Comparison of ENCODE assay signal across 8 cellular contexts in the genomic region with DNA sequence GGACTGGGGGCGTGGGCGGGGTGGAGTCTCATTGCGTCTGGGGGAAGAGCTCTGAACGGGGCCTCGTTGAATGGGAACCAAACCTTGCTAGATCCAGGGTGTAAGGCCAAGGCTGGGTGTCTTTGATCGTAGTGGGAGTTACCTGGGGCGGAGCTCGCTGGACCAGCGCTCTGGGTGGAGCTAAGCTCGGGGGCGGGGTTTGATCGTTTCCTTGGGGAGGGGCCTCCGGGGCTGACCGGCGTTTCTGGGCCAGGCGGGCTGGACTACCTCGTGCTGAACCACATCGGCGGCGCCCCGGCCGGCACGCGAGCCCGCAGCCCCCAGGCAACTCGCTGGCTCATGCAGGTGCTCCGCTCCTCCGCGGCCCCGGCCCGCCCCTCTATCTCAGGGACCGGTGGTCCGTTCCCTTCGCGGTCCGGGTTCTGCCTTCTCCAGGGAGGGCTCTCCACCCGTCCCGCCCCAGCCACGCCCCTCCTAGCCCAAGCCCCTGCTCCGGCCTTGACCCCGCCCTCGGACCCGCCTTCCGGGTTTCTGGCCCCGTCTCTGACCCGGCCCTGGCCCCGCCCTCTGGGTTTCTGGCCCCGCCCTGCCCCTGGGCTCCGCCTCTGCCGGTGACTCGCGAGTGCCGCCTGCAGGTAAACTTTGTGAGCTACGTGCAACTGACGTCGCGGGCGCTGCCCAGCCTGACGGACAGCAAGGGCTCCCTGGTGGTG. TPM values are rescaled to one million over a fixed set of nuclear protein-coding genes. Genes with fewer than 3 reads are reported as not detected.
A peak's percentile ranks its signal among the peaks of the same experiment; 100 is the strongest.
DNase-seq lines count a peak whose midpoint lies in the region; ATAC-seq and TF ChIP-seq lines count a peak whose summit lies in the region.

No MANE protein-coding gene starts in this region.

- H3K18ac ChIP-seq in neuronal stem cell (ENCODE audit: low read length) = peak overlapping the region; percentile 97

- H2AFZ ChIP-seq in Karpas-422 (ENCODE audit: low read length) = peak overlapping the region; percentile 68; the same call in 1 of the 2 replicates
- H2AFZ ChIP-seq in neuronal stem cell (ENCODE audit: low read length) = peak overlapping the region; percentile 87

- H3K36me3 ChIP-seq in Karpas-422 (ENCODE audit: insufficient read depth, low read length) (peaks cover 14% of the 10 kb centered on the region), RWPE2 (ENCODE audit: low read depth) (peaks cover 10% of the 10 kb centered on the region), gastroesophageal sphincter (peaks cover 0 to 5% of the 10 kb centered on the region in 2 donors), neuronal stem cell (replicated peaks in 1 of 2; ENCODE audit: control insufficient read depth in 2 of 2, insufficient read depth in 2 of 2, low read length in 2 of 2) (peaks cover 4 to 11% of the 10 kb centered on the region in 2 donors)

- H3K27me3 ChIP-seq in Karpas-422 (ENCODE audit: low read length) = no peaks in the 10 kb centered on the region
- H3K27me3 ChIP-seq in RWPE2 (ENCODE audit: insufficient read depth, poor library complexity, severe bottlenecking) = no peaks in the 10 kb centered on the region
- no peaks in the 10 kb centered on the region for H3K27me3 ChIP-seq in gastroesophageal sphincter
- H3K27me3 ChIP-seq in neuronal stem cell (ENCODE audit: control insufficient read depth in 3 of 3, insufficient read depth in 3 of 3, low read depth in 1 of 3, low read length in 3 of 3) = no peaks in the 10 kb centered on the region

- H3K14ac ChIP-seq in neuronal stem cell (ENCODE audit: low read length) = no peak overlapping the region

- H3K79me2 ChIP-seq in Karpas-422 (ENCODE audit: low read length) = peaks cover 18% of the 10 kb centered on the region

- peaks cover 15% of the 10 kb centered on the region for H4K20me1 ChIP-seq in Karpas-422 (ENCODE audit: insufficient read depth, low read depth, low read length)

- TF ChIP-seq CTCF in RWPE2 (IDR thresholded peaks at IDR 0.05; ENCODE audit: poor library complexity, severe bottlenecking) (peak; percentile 91), gastroesophageal sphincter (IDR thresholded peaks at IDR 0.05) (peak in 3 of 4 experiments; percentile 83 to 91 (median 85))

- H2AK5ac ChIP-seq in neuronal stem cell (ENCODE audit: low read depth, low read length) = peak overlapping the region; percentile 95

- H3K4me1 ChIP-seq in Karpas-422 (ENCODE audit: low read length) (peaks cover 14% of the 10 kb centered on the region), RWPE2 (ENCODE audit: insufficient read depth, poor library complexity, severe bottlenecking) (no peaks in the 10 kb centered on the region), gastroesophageal sphincter (peaks cover 0 to 42% (median 5%) of the 10 kb centered on the region in 3 donors), neuronal stem cell (ENCODE audit: control insufficient read depth in 2 of 2, insufficient read depth in 1 of 2, low read depth in 1 of 2, low read length in 2 of 2) (peaks cover 4 to 12% of the 10 kb centered on the region in 2 donors)

- H3K27ac ChIP-seq in Karpas-422 (ENCODE audit: low read length) (0 out of 2 replicates have a peak overlapping the region, but pooled peaks have one; percentile 19), RWPE2 (ENCODE audit: poor library complexity, severe bottlenecking) (no peak overlapping the region), gastroesophageal sphincter (peak overlapping the region; percentile 19 to 90 (median 88)), neuronal stem cell (replicated peaks; ENCODE audit: low read length) (peak overlapping the region; percentile 46)

- H3K4me3 ChIP-seq in Karpas-422 (ENCODE audit: low read length) (peak overlapping the region; percentile 74), RWPE2 (ENCODE audit: severe bottlenecking) (peak overlapping the region; percentile 52), gastroesophageal sphincter (peak overlapping the region; percentile 28 to 68), neuronal stem cell (ENCODE audit: low read length in 2 of 2) (peak overlapping the region; percentile 46 to 86)

- WGBS in gastroesophageal sphincter (ENCODE audit: low coverage in 1 of 2), 2 donors = 0% methylated on average over 2 to 7 of the region's 59 CpGs
- WGBS in neuronal stem cell (ENCODE audit: extremely low coverage in 2 of 2, insufficient read length in 2 of 2, insufficient replicate concordance in 1 of 2), 2 donors = no CpG with 5 or more reads among the region's 59 CpGs

- TF ChIP-seq POLR2A in gastroesophageal sphincter (IDR thresholded peaks at IDR 0.05) = no peak

- H3K4ac ChIP-seq in neuronal stem cell (ENCODE audit: low read length) = no peak overlapping the region

- TF ChIP-seq EP300 in gastroesophageal sphincter (IDR thresholded peaks at IDR 0.05) = no peak

- H3K79me1 ChIP-seq in neuronal stem cell (ENCODE audit: low read depth, low read length) = peaks cover 14% of the 10 kb centered on the region

- peak overlapping the region; percentile 96 for H2BK120ac ChIP-seq in neuronal stem cell (ENCODE audit: low read depth, low read length)

- H2BK12ac ChIP-seq in neuronal stem cell (ENCODE audit: low read length) = no peak overlapping the region

- peak; percentile 43 for ATAC-seq in GM21737 (IDR thresholded peaks at IDR 0.05; ENCODE audit: unreplicated experiment)
- peak; percentile 62 for ATAC-seq in RWPE2 (ENCODE audit: low read depth)
- peak; percentile 84 for ATAC-seq in gastroesophageal sphincter

- no peak overlapping the region for H4K91ac ChIP-seq in neuronal stem cell (ENCODE audit: low read depth, low read length, poor library complexity)

- H3K9ac ChIP-seq in Karpas-422 (ENCODE audit: low read length) (peak overlapping the region; percentile 67), neuronal stem cell (ENCODE audit: low read depth, low read length, poor library complexity) (peak overlapping the region; percentile 84)

- H3K23ac ChIP-seq in neuronal stem cell (ENCODE audit: low read depth, low read length, poor library complexity) = peak overlapping the region; percentile 96

- H4K8ac ChIP-seq in neuronal stem cell (ENCODE audit: low read depth, low read length) = no peak overlapping the region

- H2BK15ac ChIP-seq in neuronal stem cell (ENCODE audit: low read length) = no peak overlapping the region

- no peaks in the 10 kb centered on the region for H3K9me2 ChIP-seq in Karpas-422 (replicated peaks; ENCODE audit: insufficient read depth, low read length)

- H2BK5ac ChIP-seq in neuronal stem cell (ENCODE audit: low read length) = peak overlapping the region; percentile 75

- H3K9me3 ChIP-seq in Karpas-422 (ENCODE audit: low read length) (no peaks in the 10 kb centered on the region), RWPE2 (ENCODE audit: severe bottlenecking) (no peaks in the 10 kb centered on the region), gastroesophageal sphincter (no peaks in the 10 kb centered on the region), neuronal stem cell (replicated peaks in 1 of 2; ENCODE audit: control insufficient read depth in 2 of 2, insufficient read depth in 1 of 2, low read depth in 1 of 2, low read length in 2 of 2) (no peaks in the 10 kb centered on the region)

- H3K4me2 ChIP-seq in Karpas-422 (ENCODE audit: low read depth, low read length, poor library complexity, severe bottlenecking) (peak overlapping the region; percentile 74), neuronal stem cell (ENCODE audit: insufficient read depth, low read length, poor library complexity, severe bottlenecking) (peak overlapping the region; percentile 77)

- DNase-seq in DMS153 treated with DMSO at 0.1 percent for 48 hours (lab: John Stamatoyannopoulos, UW; ENCODE audit: unreplicated experiment) (peak; percentile 84), Karpas-422 (peak; percentile 99), RWPE2 (ENCODE audit: low spot score) (peak; percentile 97), activated gamma-delta T cell treated with Interleukin-2 at 50 U/mL for 16 hours (peak; percentile 96), neuronal stem cell (ENCODE audit: low spot score) (peak; percentile 96), stromal cell of bone marrow (ENCODE audit: low read depth) (peak; percentile 81)

RNA-seq across cellular contexts. Expression of gene RPL36, which starts 3.3 kb away (rescaled TPM):
- total RNA-seq in Karpas-422 (2014; rRNA removed; shearing (Covaris generic); ENCODE audit: low replicate concordance) = 3,189 and 3,229 TPM in 2 replicates
- 1,000 to 10,000 TPM in 1 of 4 donors, 100 to 1,000 TPM in 3; 393 to 1,204 (median 723) TPM for total RNA-seq in gastroesophageal sphincter
- 2,051 TPM for polyA plus RNA-seq in neuronal stem cell (2013, experiment 1 of 2)
- polyA plus RNA-seq in neuronal stem cell (2013, experiment 2 of 2) = 2,023 TPM

RNA-seq across cellular contexts. Expression of gene HSD11B1L, which starts 6.0 kb away (rescaled TPM):
- total RNA-seq in Karpas-422 (2014; rRNA removed; shearing (Covaris generic); ENCODE audit: low replicate concordance) = 6.9 and 9.0 TPM in 2 replicates
- total RNA-seq in gastroesophageal sphincter = 10 to 100 TPM; 11.2 to 22.9 (median 18.9) TPM
- polyA plus RNA-seq in neuronal stem cell (2013, experiment 1 of 2) = 35.3 TPM
- polyA plus RNA-seq in neuronal stem cell (2013, experiment 2 of 2) = 35.0 TPM

RNA-seq across cellular contexts. Expression of gene MICOS13, which starts 6.5 kb away (rescaled TPM):
- total RNA-seq in Karpas-422 (2014; rRNA removed; shearing (Covaris generic); ENCODE audit: low replicate concordance) = 63.4 and 118 TPM in 2 replicates
- 10 to 100 TPM; 29.7 to 60.6 (median 50.7) TPM for total RNA-seq in gastroesophageal sphincter
- polyA plus RNA-seq in neuronal stem cell (2013, experiment 1 of 2) = 15.2 TPM
- 18.0 TPM for polyA plus RNA-seq in neuronal stem cell (2013, experiment 2 of 2)

RNA-seq across cellular contexts. Expression of gene LONP1, which starts 33.1 kb away (rescaled TPM):
- 65.7 and 165 TPM in 2 replicates for total RNA-seq in Karpas-422 (2014; rRNA removed; shearing (Covaris generic); ENCODE audit: low replicate concordance)
- 10 to 100 TPM; 44.5 to 73.2 (median 64.1) TPM for total RNA-seq in gastroesophageal sphincter
- polyA plus RNA-seq in neuronal stem cell (2013, experiment 1 of 2) = 27.6 TPM
- polyA plus RNA-seq in neuronal stem cell (2013, experiment 2 of 2) = 26.7 TPM

RNA-seq across cellular contexts. Expression of gene CATSPERD, which starts 33.6 kb away (rescaled TPM):
- not detected in 2 replicates for total RNA-seq in Karpas-422 (2014; rRNA removed; shearing (Covaris generic); ENCODE audit: low replicate concordance)
- total RNA-seq in gastroesophageal sphincter = under 1 TPM in 2 of 4 donors, not detected in 2; 0.27 to 0.47 TPM
- 0.03 TPM for polyA plus RNA-seq in neuronal stem cell (2013, experiment 1 of 2)
- not detected for polyA plus RNA-seq in neuronal stem cell (2013, experiment 2 of 2)
